In genomic region chr3:76083992-76084391, GRCh38 we compare ENCODE assay signal across 23 cellular contexts.
DNase-seq lines count a peak whose midpoint lies in the region; ATAC-seq, FAIRE-seq and TF ChIP-seq lines count a peak whose summit lies in the region.
"Had no signal": no experiment of that assay in that cellular context is flagged by ENCODE, and none has a peak within 500 bp of the region (broad histone marks: within the 10 kb centered on the region; RNA-seq: fewer than 3 reads in every experiment).

No MANE protein-coding gene starts in this region.

- no peak for ATAC-seq in PC-3
- ATAC-seq in foreskin keratinocyte, result peak; percentile 41
- ATAC-seq in HG03378 (IDR thresholded peaks at IDR 0.05; ENCODE audit: unreplicated experiment), result no peak
- ATAC-seq in HG03139 (IDR thresholded peaks at IDR 0.05; ENCODE audit: unreplicated experiment), result no peak
- ATAC-seq: A549; CD8-positive, alpha-beta T cell; GM12878; GM23338 had no signal

- no peaks in the 10 kb centered on the region for H3K36me3 ChIP-seq in PC-3 (ENCODE audit: low read depth, low read length)
- H3K36me3 ChIP-seq: BLaER1 had no signal

- H3K4me2 ChIP-seq in PC-3 (ENCODE audit: low read length), result no peak overlapping the region
- H3K4me2 ChIP-seq: A549, BLaER1, GM23338, SK-N-SH had no signal

- no peaks in the 10 kb centered on the region for H4K20me1 ChIP-seq in PC-3 (ENCODE audit: low read length)
- H4K20me1 ChIP-seq: BLaER1 had no signal

- no peaks in the 10 kb centered on the region for H3K79me2 ChIP-seq in PC-3 (ENCODE audit: low read length)

- TF ChIP-seq CTCF in AG09309 (IDR thresholded peaks at IDR 0.05; ENCODE audit: control insufficient read depth, insufficient read depth, low read depth, low read length, missing control alignments) (no peak), PC-3 (conservative IDR thresholded peaks at IDR 0.05; ENCODE audit: low read depth, low read length) (no peak), epithelial cell of esophagus (IDR thresholded peaks at IDR 0.05; ENCODE audit: insufficient read depth, low read depth, low read length, missing control alignments) (no peak), foreskin keratinocyte (conservative IDR thresholded peaks at IDR 0.05) (no peak)

- H3K27me3 ChIP-seq in PC-3 (ENCODE audit: low read length) (no peaks in the 10 kb centered on the region), foreskin keratinocyte (no peaks in the 10 kb centered on the region)
- H3K27me3 ChIP-seq: BLaER1 had no signal

- no peak overlapping the region for H3K9ac ChIP-seq in PC-3 (ENCODE audit: low read length)
- H3K9ac ChIP-seq: BLaER1, SK-N-SH had no signal

- H3K27ac ChIP-seq in PC-3 (ENCODE audit: low read length) (no peak overlapping the region), foreskin keratinocyte (no peak overlapping the region)
- H3K27ac ChIP-seq: A549, BLaER1 had no signal

- H3K9me2 ChIP-seq in PC-3 (replicated peaks; ENCODE audit: low read length), result no peaks in the 10 kb centered on the region
- H3K9me2 ChIP-seq: SK-N-SH had no signal

- H2AFZ ChIP-seq in PC-3 (ENCODE audit: low read length), result 0 out of 2 replicates have a peak overlapping the region, but pooled peaks have one; percentile 33
- H2AFZ ChIP-seq: GM23338 had no signal

- CTCF ChIA-PET in PC-3 (lab: Charles Lee), result no interaction called here

- no TSS peak for BruUV-seq in PC-3 (replicated peaks; lab: Mats Ljungman, UMichigan)

- DNase-seq in AG09309 (ENCODE audit: low read depth) (peak; percentile 59), PC-3 (no peak), epithelial cell of esophagus (ENCODE audit: low read depth) (peak; percentile 35), foreskin keratinocyte (no peak), DMS153 (lab: John Stamatoyannopoulos, UW) (no peak), GM19239 (ENCODE audit: insufficient read length, low spot score) (no peak)
- DNase-seq: CD8-positive, alpha-beta T cell; DMS79 treated with DMSO at 0.1 percent for 48 hours; KG1; NCI-H1092 treated with DMSO at 0.1 percent for 48 hours; NCI-H1694; NCI-H510A treated with DMSO at 0.1 percent for 48 hours; SHP77; SK-N-SH had no signal

- no peaks in the 10 kb centered on the region for H3F3A ChIP-seq in PC-3 (ENCODE audit: low read length, unreplicated experiment)

- no peak for FAIRE-seq in GM19239 (lab: Jason Lieb, UNC)
- FAIRE-seq: A549, G401.6, GM12878, GM18507, RCC 7860 had no signal

- POLR2A ChIA-PET in PC-3 (lab: Charles Lee; ENCODE audit: unreplicated experiment), result no interaction called here

- no peaks in the 10 kb centered on the region for H3K9me3 ChIP-seq in PC-3 (ENCODE audit: low read length)
- H3K9me3 ChIP-seq: SK-N-SH had no signal

- intact Hi-C loops in PC-3 (cut with micrococcal nuclease), result no loop called here

- H3K4me3 ChIP-seq in AG09309 (ENCODE audit: control insufficient read depth, low read depth, low read length), result no peak overlapping the region
- H3K4me3 ChIP-seq in PC-3 (ENCODE audit: low read length), result no peak overlapping the region
- H3K4me3 ChIP-seq in epithelial cell of esophagus (ENCODE audit: low read length), result no peak overlapping the region
- H3K4me3 ChIP-seq: A549, BLaER1, GM12878, GM23338 had no signal

- H3K4me1 ChIP-seq in PC-3 (ENCODE audit: insufficient read depth, low read length) (no peaks in the 10 kb centered on the region), foreskin keratinocyte (no peaks in the 10 kb centered on the region)
- H3K4me1 ChIP-seq: A549, BLaER1 had no signal

Comparison
In these comparisons a context has a peak if more than half of its experiments do, and no peak if none do; other contexts are left out.
1. DNase-seq: peak in AG09309 (single experiment) and epithelial cell of esophagus (single experiment); none in PC-3 (single experiment), foreskin keratinocyte (0 of 2), DMS153 (single experiment) and GM19239 (single experiment).